Comparison of ENCODE assay signal across 1 cellular context in genomic region chr3:49158108-49158709, GRCh38.
A peak's percentile ranks its signal among the peaks of the same experiment; 100 is the strongest.
TF ChIP-seq lines count a peak whose summit lies in the region.

No MANE protein-coding gene starts in this region.

TF ChIP-seq in HepG2, 621 proteins besides CTCF, POLR2A, EP300 and RAD21 (continued from another document):
- TF ChIP-seq, protein P1, sequence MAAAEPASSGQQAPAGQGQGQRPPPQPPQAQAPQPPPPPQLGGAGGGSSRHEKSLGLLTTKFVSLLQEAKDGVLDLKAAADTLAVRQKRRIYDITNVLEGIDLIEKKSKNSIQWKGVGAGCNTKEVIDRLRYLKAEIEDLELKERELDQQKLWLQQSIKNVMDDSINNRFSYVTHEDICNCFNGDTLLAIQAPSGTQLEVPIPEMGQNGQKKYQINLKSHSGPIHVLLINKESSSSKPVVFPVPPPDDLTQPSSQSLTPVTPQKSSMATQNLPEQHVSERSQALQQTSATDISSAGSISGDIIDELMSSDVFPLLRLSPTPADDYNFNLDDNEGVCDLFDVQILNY (CRISPR knock-in tag; conservative IDR thresholded peaks at IDR 0.05) = no peak
- TF ChIP-seq ZNF225 (CRISPR knock-in tag; IDR thresholded peaks at IDR 0.05) (no peak), ZBTB4 (CRISPR knock-in tag; IDR thresholded peaks at IDR 0.05; ENCODE audit: borderline replicate concordance) (no peak), ZNF331 (CRISPR knock-in tag; IDR thresholded peaks at IDR 0.05) (peak; percentile 39; the same call in 1 of the 2 replicates), ZBTB25 (CRISPR knock-in tag; IDR thresholded peaks at IDR 0.05) (0 out of 2 replicates have a peak, but pooled peaks have one; percentile 37), NCOR1 (IDR thresholded peaks at IDR 0.05; ENCODE audit: borderline replicate concordance, low read length) (peak; percentile 79), ZNF451 (CRISPR knock-in tag; IDR thresholded peaks at IDR 0.05) (no peak), ZBTB38 (CRISPR knock-in tag; IDR thresholded peaks at IDR 0.05) (no peak), ZFP41 (CRISPR knock-in tag; IDR thresholded peaks at IDR 0.05; ENCODE audit: borderline replicate concordance) (no peak)
- TF ChIP-seq, protein P2, sequence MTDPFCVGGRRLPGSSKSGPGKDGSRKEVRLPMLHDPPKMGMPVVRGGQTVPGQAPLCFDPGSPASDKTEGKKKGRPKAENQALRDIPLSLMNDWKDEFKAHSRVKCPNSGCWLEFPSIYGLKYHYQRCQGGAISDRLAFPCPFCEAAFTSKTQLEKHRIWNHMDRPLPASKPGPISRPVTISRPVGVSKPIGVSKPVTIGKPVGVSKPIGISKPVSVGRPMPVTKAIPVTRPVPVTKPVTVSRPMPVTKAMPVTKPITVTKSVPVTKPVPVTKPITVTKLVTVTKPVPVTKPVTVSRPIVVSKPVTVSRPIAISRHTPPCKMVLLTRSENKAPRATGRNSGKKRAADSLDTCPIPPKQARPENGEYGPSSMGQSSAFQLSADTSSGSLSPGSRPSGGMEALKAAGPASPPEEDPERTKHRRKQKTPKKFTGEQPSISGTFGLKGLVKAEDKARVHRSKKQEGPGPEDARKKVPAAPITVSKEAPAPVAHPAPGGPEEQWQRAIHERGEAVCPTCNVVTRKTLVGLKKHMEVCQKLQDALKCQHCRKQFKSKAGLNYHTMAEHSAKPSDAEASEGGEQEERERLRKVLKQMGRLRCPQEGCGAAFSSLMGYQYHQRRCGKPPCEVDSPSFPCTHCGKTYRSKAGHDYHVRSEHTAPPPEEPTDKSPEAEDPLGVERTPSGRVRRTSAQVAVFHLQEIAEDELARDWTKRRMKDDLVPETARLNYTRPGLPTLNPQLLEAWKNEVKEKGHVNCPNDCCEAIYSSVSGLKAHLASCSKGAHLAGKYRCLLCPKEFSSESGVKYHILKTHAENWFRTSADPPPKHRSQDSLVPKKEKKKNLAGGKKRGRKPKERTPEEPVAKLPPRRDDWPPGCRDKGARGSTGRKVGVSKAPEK (CRISPR knock-in tag; IDR thresholded peaks at IDR 0.05; ENCODE audit: borderline replicate concordance) = no peak
